ENCODE assay signal across 1 cellular context in the genomic region with DNA sequence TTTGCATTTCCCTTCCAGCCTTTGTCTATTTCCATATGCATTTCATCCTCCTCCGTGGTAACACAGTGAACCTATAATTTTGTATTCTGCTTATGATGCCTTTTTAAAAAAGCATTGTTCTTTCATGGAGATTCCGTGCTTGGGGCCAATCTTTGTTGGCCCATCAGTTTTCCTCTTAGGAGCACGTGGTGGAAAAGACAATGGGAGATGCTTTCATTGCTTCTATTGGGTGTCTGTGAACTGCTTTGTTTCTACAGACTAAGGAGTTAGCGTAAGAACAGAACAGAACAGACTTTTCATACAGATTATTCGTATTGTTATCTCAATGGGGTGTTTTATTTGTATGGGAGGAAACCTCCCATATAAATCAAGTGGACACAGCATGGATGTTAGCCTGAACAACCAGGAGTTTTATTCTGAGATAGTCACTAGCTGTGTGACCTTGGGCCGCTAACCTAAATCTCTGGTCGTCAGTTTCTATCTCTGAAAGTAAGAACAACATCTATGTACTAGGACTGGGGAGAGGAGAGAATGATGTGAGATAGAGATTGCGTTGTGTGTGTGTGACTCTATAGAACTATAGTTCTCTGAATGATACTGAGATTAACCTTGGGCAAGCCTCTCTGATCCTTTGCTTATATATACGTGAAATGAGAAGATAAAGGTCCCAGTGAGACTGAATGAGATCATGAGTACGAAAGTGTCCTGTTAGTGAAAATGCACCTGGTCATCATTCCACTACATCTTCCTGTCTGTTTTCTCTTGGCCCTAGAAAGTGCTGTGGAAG.
TF ChIP-seq lines count a peak whose summit lies in the region.

No MANE protein-coding gene starts in this region.

TF ChIP-seq in GM12878, 131 proteins besides CTCF, POLR2A, EP300 and RAD21 (continued from another document):
- TF ChIP-seq, protein P1, sequence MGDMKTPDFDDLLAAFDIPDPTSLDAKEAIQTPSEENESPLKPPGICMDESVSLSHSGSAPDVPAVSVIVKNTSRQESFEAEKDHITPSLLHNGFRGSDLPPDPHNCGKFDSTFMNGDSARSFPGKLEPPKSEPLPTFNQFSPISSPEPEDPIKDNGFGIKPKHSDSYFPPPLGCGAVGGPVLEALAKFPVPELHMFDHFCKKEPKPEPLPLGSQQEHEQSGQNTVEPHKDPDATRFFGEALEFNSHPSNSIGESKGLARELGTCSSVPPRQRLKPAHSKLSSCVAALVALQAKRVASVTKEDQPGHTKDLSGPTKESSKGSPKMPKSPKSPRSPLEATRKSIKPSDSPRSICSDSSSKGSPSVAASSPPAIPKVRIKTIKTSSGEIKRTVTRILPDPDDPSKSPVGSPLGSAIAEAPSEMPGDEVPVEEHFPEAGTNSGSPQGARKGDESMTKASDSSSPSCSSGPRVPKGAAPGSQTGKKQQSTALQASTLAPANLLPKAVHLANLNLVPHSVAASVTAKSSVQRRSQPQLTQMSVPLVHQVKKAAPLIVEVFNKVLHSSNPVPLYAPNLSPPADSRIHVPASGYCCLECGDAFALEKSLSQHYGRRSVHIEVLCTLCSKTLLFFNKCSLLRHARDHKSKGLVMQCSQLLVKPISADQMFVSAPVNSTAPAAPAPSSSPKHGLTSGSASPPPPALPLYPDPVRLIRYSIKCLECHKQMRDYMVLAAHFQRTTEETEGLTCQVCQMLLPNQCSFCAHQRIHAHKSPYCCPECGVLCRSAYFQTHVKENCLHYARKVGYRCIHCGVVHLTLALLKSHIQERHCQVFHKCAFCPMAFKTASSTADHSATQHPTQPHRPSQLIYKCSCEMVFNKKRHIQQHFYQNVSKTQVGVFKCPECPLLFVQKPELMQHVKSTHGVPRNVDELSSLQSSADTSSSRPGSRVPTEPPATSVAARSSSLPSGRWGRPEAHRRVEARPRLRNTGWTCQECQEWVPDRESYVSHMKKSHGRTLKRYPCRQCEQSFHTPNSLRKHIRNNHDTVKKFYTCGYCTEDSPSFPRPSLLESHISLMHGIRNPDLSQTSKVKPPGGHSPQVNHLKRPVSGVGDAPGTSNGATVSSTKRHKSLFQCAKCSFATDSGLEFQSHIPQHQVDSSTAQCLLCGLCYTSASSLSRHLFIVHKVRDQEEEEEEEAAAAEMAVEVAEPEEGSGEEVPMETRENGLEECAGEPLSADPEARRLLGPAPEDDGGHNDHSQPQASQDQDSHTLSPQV (IDR thresholded peaks at IDR 0.05): no peak
- TF ChIP-seq MTA3 (IDR thresholded peaks at IDR 0.05; ENCODE audit: borderline replicate concordance, low read length): no peak
- no peak for TF ChIP-seq BCLAF1 (IDR thresholded peaks at IDR 0.05)
- peak; percentile 58; the same call in 1 of the 2 replicates for TF ChIP-seq CREM (IDR thresholded peaks at IDR 0.05; ENCODE audit: low read depth)
- peak; percentile 38; the same call in 1 of the 2 replicates for TF ChIP-seq EED (IDR thresholded peaks at IDR 0.05; ENCODE audit: low read depth)
- no peak for TF ChIP-seq ZSCAN29 (IDR thresholded peaks at IDR 0.05)
- TF ChIP-seq RUNX3 (IDR thresholded peaks at IDR 0.05; ENCODE audit: low read length): peak; percentile 5; the same call in 1 of the 2 replicates
- TF ChIP-seq PBX3 (IDR thresholded peaks at IDR 0.05; ENCODE audit: insufficient replicate concordance, low read depth, low read length): no peak
